Comparison of ENCODE assay signal across 8 cellular contexts in genomic region chr1:226063362-226064167, GRCh38. TPM values are rescaled to one million over a fixed set of nuclear protein-coding genes. Genes with fewer than 3 reads are reported as not detected.
A peak's percentile ranks its signal among the peaks of the same experiment; 100 is the strongest.
DNase-seq lines count a peak whose midpoint lies in the region; ATAC-seq, FAIRE-seq and TF ChIP-seq lines count a peak whose summit lies in the region.

No MANE protein-coding gene starts in this region.

- H2AFZ ChIP-seq in H1 (ENCODE audit: low read length), result no peak overlapping the region

- 2% methylated on average over 36 of the region's 37 CpGs; no CpG with 5 or more reads in 1 of the 2 experiments for WGBS in H1 (ENCODE audit: extremely low coverage in 1 of 2, insufficient coverage in 1 of 2, insufficient read length in 1 of 2, insufficient replicate concordance in 2 of 2, low coverage in 1 of 2, low lambda C conversion rate in 2 of 2, missing lambda C conversion rate in 1 of 2), 2 experiments

- H4K5ac ChIP-seq in H1 (ENCODE audit: insufficient read length, low read depth, low read length), result peak overlapping the region; percentile 74

- TF ChIP-seq POLR2A in H1 (IDR thresholded peaks at IDR 0.05; ENCODE audit: control extremely low read depth in 1 of 2, low read depth in 2 of 2, low read length in 2 of 2), result no peak; a peak in 1 of 3 replicates

- peak overlapping the region; percentile 95 for H3K27ac ChIP-seq in H1 (ENCODE audit: low read depth, low read length)

- POLR2A ChIA-PET in GM10248 (lab: Yijun Ruan, JAX) (interaction anchor here (1.1 to 2.1 kb wide), 7 partner anchors 14 to 181 kb away, joined by 3 to 23 read pairs (median 9); partner anchors contain the start of gene SDE2), H1 (lab: Charles Lee; ENCODE audit: partially characterized antibody) (interaction anchor here (0.6 to 4.5 kb wide), 34 partner anchors 9 to 1868 kb away, joined by 3 to 51 read pairs (median 5); partner anchors contain the start of gene SDE2)
- POLR2A ChIA-PET in activated CD8-positive, alpha-beta T cell treated with anti-CD3 and anti-CD28 coated beads for 36 hours (lab: Charles Lee), result interaction anchor here (0.6 to 3.6 kb wide), 18 partner anchors 9 to 579 kb away, joined by 3 to 43 read pairs (median 4); partner anchors contain the start of genes PARP1, SDE2 and SRP9

- no peak overlapping the region for H2BK15ac ChIP-seq in H1 (ENCODE audit: low read length)

- H3K79me1 ChIP-seq in H1 (ENCODE audit: low read depth, low read length), result peaks cover 2% of the 10 kb centered on the region; the same call in 1 of the 2 replicates

- peak overlapping the region; percentile 90 to 99 (median 94) for H3K9ac ChIP-seq in H1 (replicated peaks in 1 of 4; ENCODE audit: extremely low read depth in 1 of 4, low read depth in 3 of 4, low read length in 3 of 4)

- H3K27me3 ChIP-seq in H7 (ENCODE audit: control insufficient read depth, insufficient read depth, low read length) (no peaks in the 10 kb centered on the region), H1 (replicated peaks in 1 of 4; ENCODE audit: control insufficient read depth in 3 of 4, extremely low read depth in 1 of 4, insufficient read depth in 3 of 4, low read length in 3 of 4) (no peaks in the 10 kb centered on the region)

- DNase-seq in GM10248 (ENCODE audit: extremely low spot score) (peak; percentile 38), H7 (peak; percentile 41), NCI-H146 (lab: John Stamatoyannopoulos, UW) (peak; percentile 65), H1 (ENCODE audit: low read depth in 1 of 2, low spot score in 2 of 2) (peak in 1 of 2 experiments; percentile 58), midbrain (lab: John Stamatoyannopoulos, UW) (peak; percentile 61), HPDE6-E6E7 (ENCODE audit: extremely low spot score) (no peak)
- peak; percentile 50 for DNase-seq in activated CD8-positive, alpha-beta T cell treated with anti-CD3 and anti-CD28 coated beads for 36 hours

- H3K4ac ChIP-seq in H1 (replicated peaks; ENCODE audit: insufficient read length, low read depth, low read length), result peak overlapping the region; percentile 27

- intact Hi-C loops in activated CD8-positive, alpha-beta T cell treated with anti-CD3 and anti-CD28 coated beads for 36 hours (cut with micrococcal nuclease), result loop anchor here (1.0 kb wide), 1 partner anchor 64 kb away; the partner anchor contains the start of gene SDE2

- H3K4me1 ChIP-seq in H1 (replicated peaks in 1 of 4; ENCODE audit: control insufficient read depth in 3 of 4, insufficient read depth in 4 of 4, low read length in 3 of 4), result peaks cover 0 to 9% (median 2%) of the 10 kb centered on the region in 4 experiments; a peak in 4 of 7 replicates

- no peak for TF ChIP-seq CTCF in GM10248 (IDR thresholded peaks at IDR 0.05; ENCODE audit: control extremely low read depth, extremely low read depth, low read depth, missing control alignments)
- TF ChIP-seq CTCF in activated CD8-positive, alpha-beta T cell treated with anti-CD3 and anti-CD28 coated beads for 36 hours (IDR thresholded peaks at IDR 0.05), result no peak
- no peak for TF ChIP-seq CTCF in H1 (IDR thresholded peaks at IDR 0.05; ENCODE audit: control extremely low read depth in 1 of 3, insufficient read depth in 1 of 3, low read depth in 1 of 3, low read length in 3 of 3)

- peaks cover 47% of the 10 kb centered on the region for H3K36me3 Mint-ChIP-seq in activated CD8-positive, alpha-beta T cell treated with anti-CD3 and anti-CD28 coated beads for 36 hours (ENCODE audit: low read depth)
- peaks cover 41% of the 10 kb centered on the region for H3K36me3 Mint-ChIP-seq in stimulated activated memory B cell treated with anti-CD40 and anti-IgM and Interleukin-4, amounts not matched to agents 10 μg/mL and 1 μg/mL and 100 μg/mL, for 72 hours

- H3K4me3 Mint-ChIP-seq in activated CD8-positive, alpha-beta T cell treated with anti-CD3 and anti-CD28 coated beads for 36 hours, result peak overlapping the region; percentile 97
- H3K4me3 Mint-ChIP-seq in stimulated activated memory B cell treated with anti-CD40 and anti-IgM and Interleukin-4, amounts not matched to agents 10 μg/mL and 1 μg/mL and 100 μg/mL, for 72 hours, result peak overlapping the region; percentile 96

- no peaks in the 10 kb centered on the region for H3K9me3 ChIP-seq in H1 (ENCODE audit: insufficient read depth in 2 of 2, low read depth in 1 of 2, low read length in 1 of 2)

- peaks cover 23 to 36% of the 10 kb centered on the region in 2 experiments for H4K20me1 ChIP-seq in H1 (replicated peaks in 1 of 2; ENCODE audit: control insufficient read depth in 1 of 2, insufficient read depth in 2 of 2, low read length in 2 of 2)

- no peak overlapping the region for H3K14ac ChIP-seq in H1 (ENCODE audit: insufficient read length)

- no peak for TF ChIP-seq EP300 in H1 (IDR thresholded peaks at IDR 0.05; ENCODE audit: borderline replicate concordance in 1 of 2, low read depth in 2 of 2, low read length in 2 of 2)

- H3K23me2 ChIP-seq in H1 (ENCODE audit: low read depth, low read length), result peaks cover 1% of the 10 kb centered on the region; the same call in 1 of the 2 replicates

- H2BK5ac ChIP-seq in H1 (ENCODE audit: low read depth, low read length), result peak overlapping the region; percentile 84

- no peak overlapping the region for H2BK20ac ChIP-seq in H1 (ENCODE audit: low read length)

- no peak overlapping the region for H2BK12ac ChIP-seq in H1 (ENCODE audit: low read depth, low read length)

- H3K36me3 ChIP-seq in H7 (replicated peaks; ENCODE audit: control insufficient read depth, insufficient read depth, low read length) (peaks cover 25% of the 10 kb centered on the region), H1 (ENCODE audit: control insufficient read depth in 2 of 4, insufficient read depth in 4 of 4, low read length in 3 of 4) (peaks cover 9 to 44% (median 27%) of the 10 kb centered on the region in 4 experiments)

- CTCF ChIA-PET in GM10248 (lab: Yijun Ruan, JAX), result interaction anchor here (0.7 to 2.2 kb wide), 8 partner anchors 11 to 61 kb away, joined by 3 to 7 read pairs (median 3); no protein-coding TSS in a partner anchor
- CTCF ChIA-PET in activated CD8-positive, alpha-beta T cell treated with anti-CD3 and anti-CD28 coated beads for 36 hours (lab: Charles Lee), result interaction anchor here (0.6 to 4.4 kb wide), 3 partner anchors 19 to 281 kb away, joined by 3 to 64 read pairs (median 8); no protein-coding TSS in a partner anchor
- CTCF ChIA-PET in H1 (lab: Charles Lee; ENCODE audit: partially characterized antibody), result interaction anchor here (0.6 to 1.6 kb wide), 7 partner anchors 19 to 346 kb away, joined by 3 to 6 read pairs (median 3); no protein-coding TSS in a partner anchor

- H4K91ac ChIP-seq in H1 (replicated peaks; ENCODE audit: insufficient read length, low read length), result no peak overlapping the region

- H3K4me1 Mint-ChIP-seq in activated CD8-positive, alpha-beta T cell treated with anti-CD3 and anti-CD28 coated beads for 36 hours (ENCODE audit: low read depth), result peaks cover 41% of the 10 kb centered on the region
- peaks cover 54% of the 10 kb centered on the region for H3K4me1 Mint-ChIP-seq in stimulated activated memory B cell treated with anti-CD40 and anti-IgM and Interleukin-4, amounts not matched to agents 10 μg/mL and 1 μg/mL and 100 μg/mL, for 72 hours

- H2AK5ac ChIP-seq in H1 (ENCODE audit: low read depth, low read length), result no peak overlapping the region

- no peak overlapping the region for H3K23ac ChIP-seq in H1 (ENCODE audit: insufficient read length)

- ATAC-seq in activated CD8-positive, alpha-beta T cell treated with anti-CD3 and anti-CD28 coated beads for 36 hours, result no peak
- peak; percentile 0 for ATAC-seq in stimulated activated memory B cell treated with anti-CD40 and anti-IgM and Interleukin-4, amounts not matched to agents 10 μg/mL and 1 μg/mL and 100 μg/mL, for 72 hours

- peak overlapping the region; percentile 100 for H3K27ac Mint-ChIP-seq in activated CD8-positive, alpha-beta T cell treated with anti-CD3 and anti-CD28 coated beads for 36 hours
- peak overlapping the region; percentile 98 for H3K27ac Mint-ChIP-seq in stimulated activated memory B cell treated with anti-CD40 and anti-IgM and Interleukin-4, amounts not matched to agents 10 μg/mL and 1 μg/mL and 100 μg/mL, for 72 hours

- peak overlapping the region; percentile 43 for H3K56ac ChIP-seq in H1 (replicated peaks; ENCODE audit: insufficient read length, low read depth, low read length)

- H3K79me2 ChIP-seq in H1 (ENCODE audit: control insufficient read depth in 1 of 2, insufficient read depth in 2 of 2, low read length in 2 of 2), result peaks cover 36 to 72% of the 10 kb centered on the region in 2 experiments

- H3K18ac ChIP-seq in H1 (ENCODE audit: extremely low read depth, low read length), result peak overlapping the region; percentile 95

- peak overlapping the region; percentile 50 to 63 for H3K4me2 ChIP-seq in H1 (ENCODE audit: insufficient read depth in 1 of 2, low read depth in 2 of 2, low read length in 2 of 2)

- H3K9me3 Mint-ChIP-seq in activated CD8-positive, alpha-beta T cell treated with anti-CD3 and anti-CD28 coated beads for 36 hours, result no peaks in the 10 kb centered on the region
- no peaks in the 10 kb centered on the region for H3K9me3 Mint-ChIP-seq in stimulated activated memory B cell treated with anti-CD40 and anti-IgM and Interleukin-4, amounts not matched to agents 10 μg/mL and 1 μg/mL and 100 μg/mL, for 72 hours

- peak overlapping the region; percentile 63; the same call in 1 of the 2 replicates for H4K8ac ChIP-seq in H1 (ENCODE audit: extremely low read depth, insufficient read depth, low read length)

- H2BK120ac ChIP-seq in H1 (replicated peaks; ENCODE audit: low read depth, low read length), result no peak overlapping the region

- H3K4me3 ChIP-seq in H7 (ENCODE audit: insufficient read depth, low read depth, low read length) (peak overlapping the region; percentile 97), H1 (ENCODE audit: extremely low read depth in 1 of 4, insufficient read depth in 2 of 4, low read depth in 3 of 4, low read length in 4 of 4) (peak overlapping the region; percentile 91 to 100 (median 94))

- H3K27me3 Mint-ChIP-seq in activated CD8-positive, alpha-beta T cell treated with anti-CD3 and anti-CD28 coated beads for 36 hours, result no peaks in the 10 kb centered on the region
- H3K27me3 Mint-ChIP-seq in stimulated activated memory B cell treated with anti-CD40 and anti-IgM and Interleukin-4, amounts not matched to agents 10 μg/mL and 1 μg/mL and 100 μg/mL, for 72 hours, result no peaks in the 10 kb centered on the region

- FAIRE-seq in H1 (lab: Jason Lieb, UNC), result no peak

- no peak for TF ChIP-seq RAD21 in H1 (IDR thresholded peaks at IDR 0.05 in 1 of 2, conservative IDR thresholded peaks at IDR 0.05 in 1 of 2; ENCODE audit: low read depth in 2 of 2, low read length in 2 of 2)

RNA-seq across cellular contexts. Expression of gene H3-3A, which starts 1.0 kb away (rescaled TPM):
- 963 and 975 TPM in 2 replicates for total RNA-seq in H7 (2014; rRNA removed; shearing (Covaris generic))
- 100 to 1,000 TPM; 287 to 308 TPM for total RNA-seq in activated CD8-positive, alpha-beta T cell treated with anti-CD3 and anti-CD28 coated beads for 36 hours
- total RNA-seq in H1 (2021; fragmentation: NEBNext Ultra II Directional; extraction: Animal tissue kit (Norgen Biotek cat#: 25700)), result 1,213 and 1,223 TPM in 2 replicates
- 760 and 1,157 TPM in 2 replicates for polyA plus RNA-seq in H1 (2011; rRNA removed)
- polyA plus RNA-seq in H1 (2011; cell fraction: cytosol; rRNA removed), result 1,155 TPM
- polyA plus RNA-seq in H1 (2011; cell fraction: nucleus; rRNA removed), result 408 TPM
- polyA plus RNA-seq in H1 (2012, experiment 1 of 2), result 555 to 853 TPM (median 714 TPM) in 4 replicates
- 650 TPM for polyA plus RNA-seq in H1 (2012, experiment 2 of 2)
- polyA plus RNA-seq in H1 (2013, experiment 1 of 2), result 1,534 TPM
- polyA plus RNA-seq in H1 (2013, experiment 2 of 2), result 1,619 TPM
- 222 and 228 TPM in 2 replicates for polyA minus RNA-seq in H1 (2011; rRNA and poly(A)+ RNA removed)
- 287 TPM for polyA minus RNA-seq in H1 (2011; cell fraction: cytosol; rRNA and poly(A)+ RNA removed)
- polyA minus RNA-seq in H1 (2011; cell fraction: nucleus; rRNA and poly(A)+ RNA removed), result 109 TPM
